1 cellular context compared by ENCODE assay signal in the genomic region with DNA sequence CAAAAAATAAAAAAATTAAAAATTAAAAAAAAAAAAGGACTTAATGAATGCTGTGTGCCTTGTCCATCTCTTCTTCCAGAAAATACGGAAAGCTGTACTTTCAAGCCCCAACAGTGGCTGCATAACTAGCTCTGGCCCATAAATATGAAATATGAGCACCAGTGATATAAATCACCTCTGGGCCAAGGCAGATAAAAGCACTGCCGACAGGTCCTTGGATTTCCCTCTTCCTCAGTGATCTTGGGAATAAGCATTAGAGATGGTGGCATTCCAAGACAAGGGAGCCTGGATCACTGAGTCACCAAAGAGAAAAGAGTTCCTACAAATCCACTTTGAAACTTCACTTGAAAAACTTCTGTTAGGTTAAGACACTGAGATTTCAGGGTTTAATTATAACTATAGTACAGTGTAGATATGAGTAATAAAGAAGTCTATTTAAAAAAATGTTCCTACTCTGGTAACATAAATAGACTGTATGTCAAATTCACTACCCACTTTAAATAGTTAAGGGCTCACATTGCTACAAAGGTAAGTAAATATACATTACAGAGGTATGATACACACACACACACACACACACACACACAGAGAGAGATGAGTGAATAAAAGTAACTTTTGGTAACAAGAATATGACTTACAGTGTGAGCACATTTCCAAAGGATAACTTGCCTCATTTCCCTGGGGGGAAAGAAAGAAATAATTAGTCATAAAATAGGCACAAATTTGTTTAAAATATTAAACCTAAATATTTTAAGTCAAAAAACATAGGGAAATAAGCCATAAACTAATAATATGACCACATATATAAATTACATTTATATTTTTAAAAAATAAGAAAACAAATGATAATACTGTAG.
TF ChIP-seq lines count a peak whose summit lies in the region.

No MANE protein-coding gene starts in this region.

TF ChIP-seq in endothelial cell of umbilical vein, 7 proteins besides CTCF, POLR2A, EP300 and RAD21:
- TF ChIP-seq, protein P1, sequence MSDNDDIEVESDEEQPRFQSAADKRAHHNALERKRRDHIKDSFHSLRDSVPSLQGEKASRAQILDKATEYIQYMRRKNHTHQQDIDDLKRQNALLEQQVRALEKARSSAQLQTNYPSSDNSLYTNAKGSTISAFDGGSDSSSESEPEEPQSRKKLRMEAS (IDR thresholded peaks at IDR 0.05; ENCODE audit: insufficient read depth, insufficient read length), result no peak
- TF ChIP-seq JUN (IDR thresholded peaks at IDR 0.05; ENCODE audit: borderline replicate concordance, insufficient read depth, insufficient read length, low read depth) (no peak), GATA2 (IDR thresholded peaks at IDR 0.05; ENCODE audit: insufficient read depth, insufficient read length, low read depth, low read length) (no peak), MYC (IDR thresholded peaks at IDR 0.05; ENCODE audit: low read depth, low read length) (no peak), EZH2 (IDR thresholded peaks at IDR 0.05; ENCODE audit: borderline replicate concordance, low read depth, low read length, severe bottlenecking) (no peak), POLR2AphosphoS5 (IDR thresholded peaks at IDR 0.05; ENCODE audit: insufficient read depth, low read depth, low read length) (no peak), FOS (IDR thresholded peaks at IDR 0.05; ENCODE audit: borderline replicate concordance, insufficient read depth, low read length) (no peak)
TF ChIP-seq in endothelial cell of umbilical vein: peak in this region for 0.
